In the genomic region with DNA sequence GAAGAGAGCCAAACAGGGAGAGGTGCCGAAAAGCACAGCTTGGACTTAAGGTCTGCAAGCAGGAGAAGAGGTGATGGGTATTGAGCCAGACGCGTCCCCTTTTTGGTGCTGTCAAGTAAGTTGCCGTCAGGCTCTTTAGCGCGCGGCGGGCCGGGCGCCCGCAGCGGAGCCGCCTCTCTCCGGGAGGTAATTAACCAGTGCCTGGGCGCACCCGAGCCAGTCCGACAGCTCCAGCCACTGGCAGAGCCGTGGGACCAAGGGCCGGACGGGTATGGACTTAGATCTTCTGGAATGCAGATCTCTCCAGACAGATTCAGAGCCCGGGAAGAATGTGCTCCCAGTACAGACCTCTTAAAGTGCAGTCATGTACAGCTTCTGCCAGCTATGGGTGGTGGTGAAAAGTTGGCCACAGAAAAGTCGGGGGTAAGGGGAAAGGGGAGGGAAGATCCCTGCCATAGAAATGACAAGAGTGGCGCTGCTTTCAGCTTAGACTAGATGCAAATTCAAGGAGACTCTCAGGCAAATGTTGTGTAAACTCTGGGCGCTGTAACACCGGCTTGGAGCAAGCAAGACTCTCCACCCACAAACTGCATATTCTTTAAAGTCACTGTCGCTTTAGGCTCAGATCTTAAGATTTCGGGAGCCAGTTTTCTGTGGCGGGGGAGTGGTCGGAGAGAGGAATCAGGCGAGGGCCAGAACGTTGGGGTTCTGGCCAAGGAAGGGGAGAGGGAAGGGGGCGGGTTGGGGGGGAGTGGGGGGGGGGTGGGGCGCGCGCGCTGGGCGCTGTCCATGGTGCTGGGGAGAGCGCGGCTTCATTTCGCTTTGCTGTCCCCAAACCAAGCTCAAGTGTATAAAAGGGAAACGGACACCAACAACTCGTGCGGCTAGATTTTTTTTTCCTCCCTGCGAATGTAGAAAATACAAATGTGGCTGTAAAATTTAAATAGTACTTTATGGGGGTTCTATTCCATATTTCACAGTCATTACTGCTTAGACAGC, we compare ENCODE assay signal across 9 cellular contexts. TPM values are rescaled to one million over a fixed set of nuclear protein-coding genes. Genes with fewer than 3 reads are reported as not detected.
A peak's percentile ranks its signal among the peaks of the same experiment; 100 is the strongest.
DNase-seq lines count a peak whose midpoint lies in the region; ATAC-seq and TF ChIP-seq lines count a peak whose summit lies in the region.
"Had no signal": no experiment of that assay in that cellular context is flagged by ENCODE, and none has a peak within 500 bp of the region (broad histone marks: within the 10 kb centered on the region; RNA-seq: fewer than 3 reads in every experiment).

No MANE protein-coding gene starts in this region.

- H4K20me1 ChIP-seq in fibroblast of lung (ENCODE audit: control insufficient read depth, extremely low read depth, insufficient read depth, low read length), result no peaks in the 10 kb centered on the region

- peak overlapping the region; percentile 91 for H3K4me2 ChIP-seq in fibroblast of lung (ENCODE audit: extremely low read depth, insufficient read depth, low read length)

- peak overlapping the region; percentile 2 to 56 (median 35) for H3K4me3 ChIP-seq in fibroblast of lung (replicated peaks in 1 of 4; ENCODE audit: control extremely low read depth in 1 of 4, insufficient read depth in 1 of 4, low read depth in 3 of 4, low read length in 4 of 4)
- no peak overlapping the region for H3K4me3 ChIP-seq in psoas muscle
- no peak overlapping the region for H3K4me3 ChIP-seq in prostate gland
- no peak overlapping the region for H3K4me3 ChIP-seq in colonic mucosa

- H3K9me3 ChIP-seq in fibroblast of lung (ENCODE audit: control insufficient read depth, insufficient read depth, low read depth, low read length) (no peaks in the 10 kb centered on the region), psoas muscle (no peaks in the 10 kb centered on the region), prostate gland (no peaks in the 10 kb centered on the region), colonic mucosa (no peaks in the 10 kb centered on the region)

- no peaks in the 10 kb centered on the region for H3K79me2 ChIP-seq in fibroblast of lung (ENCODE audit: control insufficient read depth, insufficient read depth, low read length)

- H3K36me3 ChIP-seq in fibroblast of lung (ENCODE audit: control insufficient read depth, insufficient read depth, low read length) (no peaks in the 10 kb centered on the region), psoas muscle (ENCODE audit: insufficient read depth in 1 of 2, low read depth in 1 of 2) (no peaks in the 10 kb centered on the region), prostate gland (no peaks in the 10 kb centered on the region), colonic mucosa (no peaks in the 10 kb centered on the region)

- WGBS in psoas muscle, 3 donors, result 2 to 4% (median 2%) methylated on average over 39 to 42 of the region's 44 CpGs
- 2% methylated on average over 42 of the region's 44 CpGs for WGBS in prostate gland

- H3K27me3 ChIP-seq in fibroblast of lung (ENCODE audit: control insufficient read depth, insufficient read depth, low read length), result peaks cover 6% of the 10 kb centered on the region
- peaks cover 14 to 80% (median 20%) of the 10 kb centered on the region in 3 donors for H3K27me3 ChIP-seq in psoas muscle (ENCODE audit: insufficient read depth in 3 of 3, low read length in 2 of 3)
- peaks cover 8% of the 10 kb centered on the region for H3K27me3 ChIP-seq in prostate gland (replicated peaks; ENCODE audit: insufficient read depth)
- H3K27me3 ChIP-seq in colonic mucosa, result peaks cover 62% of the 10 kb centered on the region

- H3K4me1 ChIP-seq in fibroblast of lung (ENCODE audit: control insufficient read depth, extremely low read depth, insufficient read depth, low read length) (peaks cover 2% of the 10 kb centered on the region), psoas muscle (peaks cover 10% of the 10 kb centered on the region), prostate gland (replicated peaks) (no peaks in the 10 kb centered on the region), colonic mucosa (no peaks in the 10 kb centered on the region)

- CTCF ChIA-PET in HEK293T (lab: Yijun Ruan, JAX), result interaction anchor here (0.6 to 1.0 kb wide), 7 partner anchors 9 to 1047 kb away, joined by 3 to 5 read pairs (median 3); no protein-coding TSS in a partner anchor

- H3K9ac ChIP-seq in fibroblast of lung (ENCODE audit: insufficient read depth, low read length) (no peak overlapping the region), colonic mucosa (ENCODE audit: low read depth in 2 of 2, low read length in 2 of 2) (no peak overlapping the region)

- TF ChIP-seq CTCF in fibroblast of lung (conservative IDR thresholded peaks at IDR 0.05 in 1 of 2, IDR thresholded peaks at IDR 0.05 in 1 of 2; ENCODE audit: low read depth in 1 of 2, low read length in 2 of 2) (no peak), psoas muscle (IDR thresholded peaks at IDR 0.05) (no peak), prostate gland (IDR thresholded peaks at IDR 0.05) (no peak), colonic mucosa (IDR thresholded peaks at IDR 0.05) (no peak)

- intact Hi-C loops in psoas muscle (cut with DNase I), result loop anchor here in 1 of 2 donors (10.0 kb wide), 1 partner anchor 503 kb away; a partner anchor contains a TSS
- intact Hi-C loops in prostate gland (cut with DNase I), result loop anchor here (10.0 kb wide), 1 partner anchor 193 kb away; no protein-coding TSS in a partner anchor
- intact Hi-C loops in colonic mucosa (cut with DNase I), result no loop called here

- POLR2A ChIA-PET in HEK293T (lab: Yijun Ruan, JAX), result interaction anchor here (1.0 to 1.7 kb wide), 4 partner anchors 9 to 29 kb away, joined by 3 to 8 read pairs (median 5); a partner anchor contains a TSS

- DNase-seq in NCI-H2171 treated with DMSO at 0.1 percent for 48 hours (lab: John Stamatoyannopoulos, UW) (peak; percentile 14), NCI-H2171 (lab: John Stamatoyannopoulos, UW) (no peak), NOMO-1 treated with DMSO at 0.1 percent for 48 hours (lab: John Stamatoyannopoulos, UW; ENCODE audit: unreplicated experiment) (peak; percentile 49), fibroblast of lung (ENCODE audit: low read depth in 2 of 2) (peak; percentile 47 to 67), psoas muscle (peak in 1 of 2 donors; percentile 46), prostate gland (ENCODE audit: low spot score) (no peak), HEK293T (ENCODE audit: extremely low spot score) (no peak), colonic mucosa (no peak)
- DNase-seq: activated CD4-positive, alpha-beta T cell treated with anti-CD3 and anti-CD28 coated beads, Interleukin-2, amount 50 U/mL, for 1 hour had no signal

- peak in 3 of 4 donors; percentile 18 to 38 (median 21) for ATAC-seq in psoas muscle

- H2AFZ ChIP-seq in fibroblast of lung (ENCODE audit: low read length), result no peak overlapping the region

- H3K27ac ChIP-seq in fibroblast of lung (ENCODE audit: insufficient read depth, low read length) (no peak overlapping the region), psoas muscle (no peak overlapping the region), prostate gland (no peak overlapping the region), colonic mucosa (no peak overlapping the region)

- no peak for TF ChIP-seq POLR2A in prostate gland (IDR thresholded peaks at IDR 0.05)

TF ChIP-seq in HEK293T, 16 proteins besides CTCF, POLR2A, EP300 and RAD21:
- TF ChIP-seq CTBP1 (IDR thresholded peaks at IDR 0.05; ENCODE audit: borderline replicate concordance) (no peak), FOXK2 (IDR thresholded peaks at IDR 0.05) (no peak), BHLHE40 (IDR thresholded peaks at IDR 0.05; ENCODE audit: borderline replicate concordance) (no peak), ZNF384 (IDR thresholded peaks at IDR 0.05) (no peak), SUZ12 (IDR thresholded peaks at IDR 0.05) (no peak), SP1 (IDR thresholded peaks at IDR 0.05) (no peak), ELF4 (IDR thresholded peaks at IDR 0.05) (no peak), FOXA1 (IDR thresholded peaks at IDR 0.05) (no peak), HDGF (IDR thresholded peaks at IDR 0.05; ENCODE audit: borderline replicate concordance) (no peak), FOXM1 (IDR thresholded peaks at IDR 0.05; ENCODE audit: borderline replicate concordance) (no peak), TARDBP (IDR thresholded peaks at IDR 0.05) (no peak), ARNT (IDR thresholded peaks at IDR 0.05) (no peak), NFRKB (IDR thresholded peaks at IDR 0.05) (no peak), L3MBTL2 (conservative IDR thresholded peaks at IDR 0.05) (no peak), LEF1 (IDR thresholded peaks at IDR 0.05; ENCODE audit: borderline replicate concordance) (no peak)
- TF ChIP-seq, protein P1, sequence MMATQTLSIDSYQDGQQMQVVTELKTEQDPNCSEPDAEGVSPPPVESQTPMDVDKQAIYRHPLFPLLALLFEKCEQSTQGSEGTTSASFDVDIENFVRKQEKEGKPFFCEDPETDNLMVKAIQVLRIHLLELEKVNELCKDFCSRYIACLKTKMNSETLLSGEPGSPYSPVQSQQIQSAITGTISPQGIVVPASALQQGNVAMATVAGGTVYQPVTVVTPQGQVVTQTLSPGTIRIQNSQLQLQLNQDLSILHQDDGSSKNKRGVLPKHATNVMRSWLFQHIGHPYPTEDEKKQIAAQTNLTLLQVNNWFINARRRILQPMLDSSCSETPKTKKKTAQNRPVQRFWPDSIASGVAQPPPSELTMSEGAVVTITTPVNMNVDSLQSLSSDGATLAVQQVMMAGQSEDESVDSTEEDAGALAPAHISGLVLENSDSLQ (IDR thresholded peaks at IDR 0.05), result no peak
TF ChIP-seq in HEK293T: peak in this region for 0.

RNA-seq across cellular contexts. Expression of a gene that starts 29.2 kb away (rescaled TPM):
- total RNA-seq in fibroblast of lung (63.7 and 90.8 TPM in 2 replicates), psoas muscle (1 to 10 TPM in 3 of 4 donors, under 1 TPM in 1; 0.39 to 1.4 (median 1.2) TPM), prostate gland (10 to 100 TPM; 14.9 to 49.3 TPM), colonic mucosa (1 to 10 TPM; 2.7 to 2.9 TPM)
- polyA plus RNA-seq in fibroblast of lung (64.4 and 90.5 TPM in 2 replicates), psoas muscle (1 to 10 TPM in 1 of 3 donors, under 1 TPM in 2; 0.57 to 1.4 (median 0.86) TPM)
- polyA plus RNA-seq in fibroblast of lung (2012), result 94.8 and 115 TPM in 2 replicates
- polyA minus RNA-seq in fibroblast of lung (ENCODE audit: low replicate concordance), result 230 and 328 TPM in 2 replicates

RNA-seq across cellular contexts. Expression of a gene that starts 31.2 kb away (rescaled TPM):
- total RNA-seq in fibroblast of lung, result 33.6 and 44.6 TPM in 2 replicates
- 22.4 and 29.6 TPM in 2 replicates for polyA plus RNA-seq in fibroblast of lung
- polyA plus RNA-seq in fibroblast of lung (2012), result 28.6 and 29.3 TPM in 2 replicates
- polyA minus RNA-seq in fibroblast of lung (ENCODE audit: low replicate concordance), result 4.1 and 6.4 TPM in 2 replicates
- 1 to 10 TPM in 1 of 4 donors, under 1 TPM in 3; 0.13 to 1.3 (median 0.55) TPM for total RNA-seq in psoas muscle
- polyA plus RNA-seq in psoas muscle, result 1 to 10 TPM in 1 of 3 donors, under 1 TPM in 2; 0.14 to 1.5 (median 0.42) TPM
- total RNA-seq in prostate gland, result 10 to 100 TPM; 11.9 to 12.4 TPM
- 1 to 10 TPM in 1 of 2 donors, under 1 TPM in 1; 0.69 to 2.4 TPM for total RNA-seq in colonic mucosa

Comparison
In these comparisons a context has a peak if more than half of its experiments do, and no peak if none do; other contexts are left out.
1. DNase-seq: peak in NCI-H2171 treated with DMSO at 0.1 percent for 48 hours (single experiment), NOMO-1 treated with DMSO at 0.1 percent for 48 hours (single experiment) and fibroblast of lung (2 of 2); none in NCI-H2171 (single experiment), prostate gland (single experiment), HEK293T (single experiment) and colonic mucosa (single experiment).
2. H3K4me3 ChIP-seq: peak in fibroblast of lung (4 of 4); none in psoas muscle (single experiment), prostate gland (0 of 2) and colonic mucosa (single experiment).
3. RNA of a gene that starts 29.2 kb away (total RNA-seq): 63.7 to 90.8 TPM in fibroblast of lung and 14.9 to 49.3 TPM in prostate gland; 2.7 to 2.9 TPM in colonic mucosa and 0.39 to 1.4 TPM in psoas muscle; every median in the first group is over 4 times any median in the second.